Comparison of ENCODE assay signal across 7 cellular contexts in the genomic region with DNA sequence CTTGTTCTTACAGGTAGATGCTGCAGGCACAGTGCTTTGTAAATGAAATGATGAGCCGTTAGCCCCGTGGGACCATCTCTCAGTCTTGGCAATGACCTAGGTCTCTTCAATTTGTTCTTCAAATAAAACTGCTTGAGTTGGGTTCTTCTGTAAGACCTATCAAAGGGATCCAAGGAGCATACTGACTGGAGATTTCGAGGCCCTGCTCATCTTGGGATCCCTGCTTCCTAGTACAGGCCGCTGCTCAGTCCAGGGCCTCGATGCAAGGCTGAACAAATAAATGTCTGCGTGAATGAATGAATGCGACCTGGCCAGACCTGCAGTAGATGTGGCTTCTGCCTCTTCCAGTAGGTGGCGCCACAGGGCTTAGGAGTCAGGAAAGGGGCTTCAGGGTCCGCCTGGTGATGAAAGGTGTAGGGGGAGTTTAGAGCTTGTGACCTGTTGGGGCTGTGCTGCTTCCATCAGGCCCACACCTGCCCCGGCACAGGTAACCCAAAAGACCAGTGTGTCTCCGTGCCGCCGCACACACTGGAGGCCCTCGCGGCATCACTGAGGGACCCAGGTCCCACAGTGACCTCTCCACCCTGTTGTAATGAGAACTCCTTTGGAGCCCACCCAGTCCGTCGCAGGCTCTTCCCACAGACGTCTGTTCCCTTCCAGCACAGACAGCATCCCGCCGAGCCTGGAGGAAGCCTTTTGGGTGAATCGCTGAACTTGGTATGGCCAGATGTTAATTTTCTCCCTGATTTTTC. TPM values are rescaled to one million over a fixed set of nuclear protein-coding genes. Genes with fewer than 3 reads are reported as not detected.
DNase-seq lines count a peak whose midpoint lies in the region; ATAC-seq and TF ChIP-seq lines count a peak whose summit lies in the region.

No MANE protein-coding gene starts in this region.

- H3K4me1 ChIP-seq in aorta (ENCODE audit: control insufficient read depth in 1 of 2, insufficient read depth in 2 of 2, low read length in 2 of 2): no peaks in the 10 kb centered on the region

- WGBS in aorta, 2 donors: 26 to 30% methylated on average over 21 of the region's 21 CpGs

- H3K27me3 ChIP-seq in aorta (ENCODE audit: control insufficient read depth in 1 of 2, insufficient read depth in 2 of 2, low read length in 1 of 2): no peaks in the 10 kb centered on the region

- DNase-seq in GM03348 (ENCODE audit: low spot score) (peak; percentile 64), M059J (ENCODE audit: low read depth) (peak; percentile 36), SW480 (ENCODE audit: low spot score) (peak; percentile 52), epithelial cell of proximal tubule (ENCODE audit: low read depth) (no peak), myocyte (ENCODE audit: low read depth) (peak; percentile 64), aorta (peak; percentile 73 to 88)

- peak; percentile 37 for ATAC-seq in aorta (ENCODE audit: low FRiP score)
- no peak for ATAC-seq in HG03039 (IDR thresholded peaks at IDR 0.05; ENCODE audit: unreplicated experiment)

- H3K36me3 ChIP-seq in aorta (ENCODE audit: control insufficient read depth in 1 of 2, insufficient read depth in 2 of 2, low read length in 1 of 2): no peaks in the 10 kb centered on the region

- peak; percentile 91 for TF ChIP-seq CTCF in epithelial cell of proximal tubule (conservative IDR thresholded peaks at IDR 0.05; ENCODE audit: low read depth, low read length)

- intact Hi-C loops in aorta (cut with DNase I): loop anchor here (5.0 kb wide), 3 partner anchors 105 to 230 kb away; no protein-coding TSS in a partner anchor

- H3K27ac ChIP-seq in aorta (ENCODE audit: low read depth in 1 of 2, low read length in 2 of 2): peak overlapping the region; percentile 3 to 15

- no peaks in the 10 kb centered on the region for H3K9me3 ChIP-seq in aorta (ENCODE audit: control insufficient read depth, low read length)

- H3K4me3 ChIP-seq in epithelial cell of proximal tubule (ENCODE audit: low read depth, low read length): no peak overlapping the region
- no peak overlapping the region for H3K4me3 ChIP-seq in aorta (ENCODE audit: low read length in 2 of 2)

RNA-seq across cellular contexts. Expression of a gene that starts 4.4 kb away (rescaled TPM):
- 1.1 and 3.6 TPM in 2 replicates for total RNA-seq in M059J (2014; rRNA removed; shearing (Covaris generic))
- total RNA-seq in epithelial cell of proximal tubule (not detected in 2 replicates), myocyte (0.57 TPM in 1 of 2 replicates, not detected in the other), aorta (100 to 1,000 TPM in 1 of 2 donors, 10 to 100 TPM in 1; 70.4 to 114 TPM)
- polyA plus RNA-seq in myocyte (2012): 3.6 TPM
- polyA plus RNA-seq in aorta: 10 to 100 TPM in 1 of 2 donors, 1 to 10 TPM in 1; 4.3 to 22.1 TPM

RNA-seq across cellular contexts. Expression of a gene that starts 53.0 kb away (rescaled TPM):
- total RNA-seq in M059J (2014; rRNA removed; shearing (Covaris generic)): 12.6 and 12.9 TPM in 2 replicates
- total RNA-seq in epithelial cell of proximal tubule: 10.5 and 21.2 TPM in 2 replicates
- 21.4 and 22.5 TPM in 2 replicates for total RNA-seq in myocyte
- 11.7 TPM for polyA plus RNA-seq in myocyte (2012)
- 10 to 100 TPM; 14.5 to 16.9 TPM for total RNA-seq in aorta
- polyA plus RNA-seq in aorta: 10 to 100 TPM in 1 of 2 donors, 1 to 10 TPM in 1; 8.0 to 10.0 TPM

Comparison
In these comparisons a context has a peak if more than half of its experiments do, and no peak if none do; other contexts are left out.
1. RNA of a gene that starts 4.4 kb away (total RNA-seq): 70.4 to 114 TPM in aorta; 1.1 to 3.6 TPM in M059J, not detected in epithelial cell of proximal tubule and 0.57 TPM in myocyte; every median in the first group is over 10 times any median in the second.